ENCODE assay signal across 8 cellular contexts in genomic region chr12:107903377-107904061, GRCh38.
DNase-seq lines count a peak whose midpoint lies in the region; ATAC-seq and TF ChIP-seq lines count a peak whose summit lies in the region.

No MANE protein-coding gene starts in this region.

- 3% methylated on average over 26 to 46 of the region's 46 CpGs for WGBS in lung, 2 donors

- peaks cover 9% of the 10 kb centered on the region for H3K4me1 Mint-ChIP-seq in stimulated activated naive CD8-positive, alpha-beta T cell treated with anti-CD3 and anti-CD28 coated beads, Interleukin-15, Interleukin-2, amounts not matched to agents 100 ng/mL and 50 ng/mL, for 24 hours (ENCODE audit: low read depth)

- H2AFZ ChIP-seq in OCI-LY3 (ENCODE audit: low read depth, low read length): peak overlapping the region; percentile 88

- peak; percentile 97 for ATAC-seq in GM19395 (IDR thresholded peaks at IDR 0.05; ENCODE audit: unreplicated experiment)
- peak; percentile 99 for ATAC-seq in HG03432 (IDR thresholded peaks at IDR 0.05; ENCODE audit: unreplicated experiment)
- ATAC-seq in lung (ENCODE audit: insufficient read depth, low FRiP score): peak; percentile 86

- no peaks in the 10 kb centered on the region for H3K9me3 ChIP-seq in OCI-LY3 (ENCODE audit: insufficient read depth, low read length)
- no peaks in the 10 kb centered on the region for H3K9me3 ChIP-seq in lung (ENCODE audit: control insufficient read depth in 2 of 2, insufficient read depth in 1 of 2, low read length in 1 of 2)

- peaks cover 73% of the 10 kb centered on the region for H3K27me3 Mint-ChIP-seq in stimulated activated naive CD8-positive, alpha-beta T cell treated with anti-CD3 and anti-CD28 coated beads, Interleukin-15, Interleukin-2, amounts not matched to agents 100 ng/mL and 50 ng/mL, for 24 hours

- peak overlapping the region; percentile 82 for H3K4me3 ChIP-seq in OCI-LY3 (ENCODE audit: low read length)
- peak overlapping the region; percentile 15 for H3K4me3 ChIP-seq in lung

- H3K4me1 ChIP-seq in OCI-LY3 (ENCODE audit: low read length) (peaks cover 15% of the 10 kb centered on the region; the same call in 1 of the 2 replicates), lung (ENCODE audit: control insufficient read depth in 2 of 2, insufficient read depth in 2 of 2, low read length in 2 of 2) (peaks cover 3 to 4% of the 10 kb centered on the region in 2 donors)

- H3K36me3 ChIP-seq in OCI-LY3 (replicated peaks; ENCODE audit: low read depth, low read length): no peaks in the 10 kb centered on the region
- no peaks in the 10 kb centered on the region for H3K36me3 ChIP-seq in lung (ENCODE audit: control insufficient read depth in 2 of 2, insufficient read depth in 2 of 2, low read length in 2 of 2)

- peak overlapping the region; percentile 82 for H3K4me2 ChIP-seq in OCI-LY3 (ENCODE audit: low read length)

- no peaks in the 10 kb centered on the region for H4K20me1 ChIP-seq in OCI-LY3 (ENCODE audit: insufficient read depth, low read length)

- H3K27ac Mint-ChIP-seq in stimulated activated naive CD8-positive, alpha-beta T cell treated with anti-CD3 and anti-CD28 coated beads, Interleukin-15, Interleukin-2, amounts not matched to agents 100 ng/mL and 50 ng/mL, for 24 hours: no peak overlapping the region

- in situ Hi-C loops in T47D (cut with HindIII; ENCODE audit: low pct_unique_long_range_greater_than_20kb, low sequenced_read_pairs): no loop called here

- TF ChIP-seq CTCF in OCI-LY3 (IDR thresholded peaks at IDR 0.05; ENCODE audit: low read depth, low read length) (no peak), lung (IDR thresholded peaks at IDR 0.05; ENCODE audit: control extremely low read depth, extremely low read depth) (no peak)

- H3K4me3 Mint-ChIP-seq in stimulated activated naive CD8-positive, alpha-beta T cell treated with anti-CD3 and anti-CD28 coated beads, Interleukin-15, Interleukin-2, amounts not matched to agents 100 ng/mL and 50 ng/mL, for 24 hours: peak overlapping the region; percentile 76

- peak overlapping the region; percentile 29; the same call in 1 of the 2 replicates for H3K27ac ChIP-seq in OCI-LY3 (ENCODE audit: low read length)
- H3K27ac ChIP-seq in lung (ENCODE audit: low read depth in 1 of 2, low read length in 1 of 2): no peak overlapping the region

- H3K9me3 Mint-ChIP-seq in stimulated activated naive CD8-positive, alpha-beta T cell treated with anti-CD3 and anti-CD28 coated beads, Interleukin-15, Interleukin-2, amounts not matched to agents 100 ng/mL and 50 ng/mL, for 24 hours: no peaks in the 10 kb centered on the region

- H3K36me3 Mint-ChIP-seq in stimulated activated naive CD8-positive, alpha-beta T cell treated with anti-CD3 and anti-CD28 coated beads, Interleukin-15, Interleukin-2, amounts not matched to agents 100 ng/mL and 50 ng/mL, for 24 hours (ENCODE audit: low read depth): no peaks in the 10 kb centered on the region

- H3K9ac ChIP-seq in OCI-LY3 (ENCODE audit: low read length): peak overlapping the region; percentile 78

- peaks cover 5% of the 10 kb centered on the region; the same call in 1 of the 2 replicates for H3K79me2 ChIP-seq in OCI-LY3 (ENCODE audit: low read length)

- DNase-seq in Daoy (ENCODE audit: low read depth) (peak; percentile 93), T47D (ENCODE audit: low read depth in 1 of 2, low spot score in 1 of 2) (peak; percentile 69 to 90), lung (ENCODE audit: low spot score) (peak; percentile 77), SKM-1 (lab: John Stamatoyannopoulos, UW; ENCODE audit: unreplicated experiment) (no peak)

- H3K27me3 ChIP-seq in OCI-LY3 (ENCODE audit: low read depth, low read length) (peaks cover 36% of the 10 kb centered on the region), lung (ENCODE audit: control insufficient read depth, insufficient read depth) (peaks cover 5% of the 10 kb centered on the region)
